ENCODE assay signal across 18 cellular contexts in genomic region chr20:20628314-20628713, GRCh38.
A peak's percentile ranks its signal among the peaks of the same experiment; 100 is the strongest.
DNase-seq lines count a peak whose midpoint lies in the region; ATAC-seq and TF ChIP-seq lines count a peak whose summit lies in the region.
"Had no signal": no experiment of that assay in that cellular context is flagged by ENCODE, and none has a peak within 500 bp of the region (broad histone marks: within the 10 kb centered on the region; RNA-seq: fewer than 3 reads in every experiment).

No MANE protein-coding gene starts in this region.

- H3K9me3 Mint-ChIP-seq in activated CD4-positive, alpha-beta T cell treated with anti-CD3 and anti-CD28 coated beads, Interleukin-2, amount 10 ng/mL, durations not matched to agents 24 days and 14 days: no peaks in the 10 kb centered on the region
- no peaks in the 10 kb centered on the region for H3K9me3 Mint-ChIP-seq in activated CD4-positive, alpha-beta T cell treated with anti-CD3 and anti-CD28 coated beads for 36 hours (ENCODE audit: low read depth)
- no peaks in the 10 kb centered on the region for H3K9me3 Mint-ChIP-seq in activated CD8-positive, alpha-beta T cell treated with anti-CD3 and anti-CD28 coated beads for 36 hours
- H3K9me3 Mint-ChIP-seq: CD4-positive, CD25-positive, alpha-beta regulatory T cell; CD8-positive, alpha-beta T cell; H9 had no signal

- no peaks in the 10 kb centered on the region for H3K27me3 Mint-ChIP-seq in activated CD4-positive, alpha-beta T cell treated with anti-CD3 and anti-CD28 coated beads, Interleukin-2, amount 10 ng/mL, durations not matched to agents 24 days and 14 days
- no peaks in the 10 kb centered on the region for H3K27me3 Mint-ChIP-seq in activated CD4-positive, alpha-beta T cell treated with anti-CD3 and anti-CD28 coated beads for 36 hours
- no peaks in the 10 kb centered on the region for H3K27me3 Mint-ChIP-seq in activated CD8-positive, alpha-beta T cell treated with anti-CD3 and anti-CD28 coated beads for 36 hours
- H3K27me3 Mint-ChIP-seq: CD4-positive, CD25-positive, alpha-beta regulatory T cell had no signal

- no peak overlapping the region for H3K27ac Mint-ChIP-seq in activated CD4-positive, alpha-beta T cell treated with anti-CD3 and anti-CD28 coated beads, Interleukin-2, amount 10 ng/mL, durations not matched to agents 24 days and 14 days
- no peak overlapping the region for H3K27ac Mint-ChIP-seq in activated CD4-positive, alpha-beta T cell treated with anti-CD3 and anti-CD28 coated beads for 36 hours
- H3K27ac Mint-ChIP-seq in activated CD8-positive, alpha-beta T cell treated with anti-CD3 and anti-CD28 coated beads for 36 hours: no peak overlapping the region
- H3K27ac Mint-ChIP-seq: CD8-positive, alpha-beta T cell; H9 had no signal

- no peaks in the 10 kb centered on the region for H3K4me1 Mint-ChIP-seq in activated CD4-positive, alpha-beta T cell treated with anti-CD3 and anti-CD28 coated beads, Interleukin-2, amount 10 ng/mL, durations not matched to agents 24 days and 14 days
- no peaks in the 10 kb centered on the region for H3K4me1 Mint-ChIP-seq in activated CD4-positive, alpha-beta T cell treated with anti-CD3 and anti-CD28 coated beads for 36 hours
- H3K4me1 Mint-ChIP-seq in activated CD8-positive, alpha-beta T cell treated with anti-CD3 and anti-CD28 coated beads for 36 hours (ENCODE audit: low read depth): no peaks in the 10 kb centered on the region

- POLR2A ChIA-PET in activated CD4-positive, alpha-beta T cell treated with anti-CD3 and anti-CD28 coated beads for 36 hours (lab: Charles Lee): no interaction called here
- POLR2A ChIA-PET in activated CD8-positive, alpha-beta T cell treated with anti-CD3 and anti-CD28 coated beads for 36 hours (lab: Charles Lee): no interaction called here

- H3K4me3 Mint-ChIP-seq in activated CD4-positive, alpha-beta T cell treated with anti-CD3 and anti-CD28 coated beads, Interleukin-2, amount 10 ng/mL, durations not matched to agents 24 days and 14 days: no peak overlapping the region
- no peak overlapping the region for H3K4me3 Mint-ChIP-seq in activated CD4-positive, alpha-beta T cell treated with anti-CD3 and anti-CD28 coated beads for 36 hours
- no peak overlapping the region for H3K4me3 Mint-ChIP-seq in activated CD8-positive, alpha-beta T cell treated with anti-CD3 and anti-CD28 coated beads for 36 hours
- H3K4me3 Mint-ChIP-seq: CD4-positive, CD25-positive, alpha-beta regulatory T cell; CD8-positive, alpha-beta T cell; H9 had no signal

- DNase-seq in activated CD4-positive, alpha-beta T cell treated with anti-CD3 and anti-CD28 coated beads, Interleukin-2, amount 10 ng/mL, durations not matched to agents 24 days and 14 days: peak; percentile 34
- DNase-seq in activated CD4-positive, alpha-beta T cell treated with anti-CD3 and anti-CD28 coated beads for 36 hours: no peak
- DNase-seq in NCI-H2029 treated with DMSO at 0.1 percent for 48 hours (lab: John Stamatoyannopoulos, UW): peak; percentile 76
- DNase-seq in lower lobe of right lung: peak; percentile 56
- DNase-seq in upper lobe of right lung: peak; percentile 71
- no peak for DNase-seq in activated CD8-positive, alpha-beta T cell treated with anti-CD3 and anti-CD28 coated beads for 36 hours
- no peak for DNase-seq in NOMO-1 treated with DMSO at 0.1 percent for 48 hours (lab: John Stamatoyannopoulos, UW; ENCODE audit: unreplicated experiment)
- DNase-seq: Caco-2; CD4-positive, CD25-positive, alpha-beta regulatory T cell; CD8-positive, alpha-beta T cell; DMS153; DND-41; GM23248; H9 had no signal

- CTCF ChIA-PET in activated CD4-positive, alpha-beta T cell treated with anti-CD3 and anti-CD28 coated beads for 36 hours (lab: Charles Lee): no interaction called here
- CTCF ChIA-PET in activated CD8-positive, alpha-beta T cell treated with anti-CD3 and anti-CD28 coated beads for 36 hours (lab: Charles Lee): no interaction called here

- TF ChIP-seq CTCF in lower lobe of right lung (IDR thresholded peaks at IDR 0.05) (no peak), upper lobe of right lung (IDR thresholded peaks at IDR 0.05) (no peak)
- TF ChIP-seq CTCF in activated CD8-positive, alpha-beta T cell treated with anti-CD3 and anti-CD28 coated beads for 36 hours (IDR thresholded peaks at IDR 0.05): no peak

- no peak for ATAC-seq in activated CD4-positive, alpha-beta T cell treated with anti-CD3 and anti-CD28 coated beads for 36 hours
- ATAC-seq in lower lobe of right lung: peak; percentile 34 to 59
- ATAC-seq in upper lobe of right lung: peak; percentile 69
- ATAC-seq in activated CD8-positive, alpha-beta T cell treated with anti-CD3 and anti-CD28 coated beads for 36 hours: no peak
- no peak for ATAC-seq in GM21619 (IDR thresholded peaks at IDR 0.05; ENCODE audit: unreplicated experiment)
- ATAC-seq: CD8-positive, alpha-beta T cell; HCT116 had no signal

- no peaks in the 10 kb centered on the region for H3K27me3 ChIP-seq in lower lobe of right lung (ENCODE audit: low read depth)
- no peaks in the 10 kb centered on the region for H3K27me3 ChIP-seq in upper lobe of right lung
- H3K27me3 ChIP-seq: BLaER1 had no signal

- H3K36me3 ChIP-seq in lower lobe of right lung (peaks cover 61% of the 10 kb centered on the region), upper lobe of right lung (peaks cover 76% of the 10 kb centered on the region)

- H3K36me3 Mint-ChIP-seq in activated CD4-positive, alpha-beta T cell treated with anti-CD3 and anti-CD28 coated beads, Interleukin-2, amount 10 ng/mL, durations not matched to agents 24 days and 14 days (ENCODE audit: low read depth): peaks cover 14% of the 10 kb centered on the region
- peaks cover 17% of the 10 kb centered on the region for H3K36me3 Mint-ChIP-seq in activated CD4-positive, alpha-beta T cell treated with anti-CD3 and anti-CD28 coated beads for 36 hours (ENCODE audit: low read depth)
- peaks cover 15% of the 10 kb centered on the region for H3K36me3 Mint-ChIP-seq in activated CD8-positive, alpha-beta T cell treated with anti-CD3 and anti-CD28 coated beads for 36 hours (ENCODE audit: low read depth)

- H3K4me3 ChIP-seq in lower lobe of right lung (no peak overlapping the region), upper lobe of right lung (no peak overlapping the region)
- H3K4me3 ChIP-seq: BLaER1, GM23248 had no signal

- no peaks in the 10 kb centered on the region for H3K9me3 ChIP-seq in lower lobe of right lung
- no peaks in the 10 kb centered on the region for H3K9me3 ChIP-seq in upper lobe of right lung
- H3K9me3 ChIP-seq: BLaER1, Caco-2 had no signal

- no peak overlapping the region for H3K27ac ChIP-seq in lower lobe of right lung
- no peak overlapping the region for H3K27ac ChIP-seq in upper lobe of right lung
- H3K27ac ChIP-seq: BLaER1, C4-2B, GM23248 had no signal

- intact Hi-C loops in activated CD4-positive, alpha-beta T cell treated with anti-CD3 and anti-CD28 coated beads, Interleukin-2, amount 10 ng/mL, durations not matched to agents 24 days and 14 days (cut with micrococcal nuclease): no loop called here
- intact Hi-C loops in activated CD4-positive, alpha-beta T cell treated with anti-CD3 and anti-CD28 coated beads for 36 hours (cut with DNase I, micrococcal nuclease): no loop called here
- intact Hi-C loops in lower lobe of right lung (cut with DNase I): no loop called here
- intact Hi-C loops in upper lobe of right lung (cut with DNase I): no loop called here
- intact Hi-C loops in activated CD8-positive, alpha-beta T cell treated with anti-CD3 and anti-CD28 coated beads for 36 hours (cut with micrococcal nuclease): no loop called here

- H3K4me1 ChIP-seq in lower lobe of right lung: no peaks in the 10 kb centered on the region
- no peaks in the 10 kb centered on the region for H3K4me1 ChIP-seq in upper lobe of right lung
- H3K4me1 ChIP-seq: BLaER1, Caco-2 had no signal

Comparison
In these comparisons a context has a peak if more than half of its experiments do, and no peak if none do; other contexts are left out.
1. DNase-seq: peak in activated CD4-positive, alpha-beta T cell treated with anti-CD3 and anti-CD28 coated beads, Interleukin-2, amount 10 ng/mL, durations not matched to agents 24 days and 14 days (single experiment), NCI-H2029 treated with DMSO at 0.1 percent for 48 hours (single experiment), lower lobe of right lung (single experiment) and upper lobe of right lung (single experiment); none in activated CD4-positive, alpha-beta T cell treated with anti-CD3 and anti-CD28 coated beads for 36 hours (single experiment), activated CD8-positive, alpha-beta T cell treated with anti-CD3 and anti-CD28 coated beads for 36 hours (single experiment) and NOMO-1 treated with DMSO at 0.1 percent for 48 hours (single experiment).
2. ATAC-seq: peak in lower lobe of right lung (2 of 2) and upper lobe of right lung (single experiment); none in activated CD4-positive, alpha-beta T cell treated with anti-CD3 and anti-CD28 coated beads for 36 hours (single experiment), activated CD8-positive, alpha-beta T cell treated with anti-CD3 and anti-CD28 coated beads for 36 hours (single experiment) and GM21619 (single experiment).